19 cellular contexts compared by ENCODE assay signal in the genomic region with DNA sequence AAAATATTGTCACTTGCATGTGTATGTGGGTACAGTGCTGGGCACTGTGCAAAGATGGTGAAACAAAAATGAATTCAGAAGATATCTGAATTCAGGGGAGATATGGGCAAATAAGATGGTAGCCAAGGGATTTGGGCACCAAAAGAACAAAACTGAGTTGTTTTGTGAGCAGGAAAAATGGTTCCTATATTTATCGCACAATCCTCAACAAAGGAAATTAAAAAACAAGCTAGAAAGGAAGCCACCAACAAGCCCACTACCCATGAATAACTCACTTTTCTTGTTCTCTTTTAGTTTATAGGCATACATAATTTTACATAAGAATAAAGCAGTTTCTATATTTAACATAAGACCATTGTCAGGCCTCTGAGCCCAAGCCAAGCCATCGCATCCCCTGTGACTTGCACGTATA. TPM values are rescaled to one million over a fixed set of nuclear protein-coding genes. Genes with fewer than 3 reads are reported as not detected.
"Had no signal": no experiment of that assay in that cellular context is flagged by ENCODE, and none has a peak within 500 bp of the region (broad histone marks: within the 10 kb centered on the region; RNA-seq: fewer than 3 reads in every experiment).

No MANE protein-coding gene starts in this region.

- DNase-seq: colonic mucosa; effector CD4-positive, alpha-beta T cell; foreskin melanocyte; heart left ventricle; hippocampal formation; mammary epithelial cell; mucosa of descending colon; naive thymus-derived CD8-positive, alpha-beta T cell; posterior cingulate gyrus; sigmoid colon; stimulated activated CD4-positive, alpha-beta T cell treated with anti-CD3 and anti-CD28 coated beads, Interleukin-12 subunit alpha, Interleukin-12 subunit beta, amount 100 ng/mL, for 4 hours; stimulated activated naive CD4-positive, alpha-beta T cell; stomach; substantia nigra; transverse colon had no signal

- H3K36me3 ChIP-seq: colonic mucosa, heart left ventricle, neutrophil, sigmoid colon, stomach, thoracic aorta, transverse colon had no signal

- H3K27ac ChIP-seq: colonic mucosa, heart left ventricle, neutrophil, sigmoid colon, skin epidermis, stomach, thoracic aorta, transverse colon had no signal

- H3K4me3 Mint-ChIP-seq: naive thymus-derived CD8-positive, alpha-beta T cell had no signal

- H3K4me3 ChIP-seq: colonic mucosa, heart left ventricle, mucosa of descending colon, sigmoid colon, skin epidermis, stomach, thoracic aorta, transverse colon had no signal

- H3K4me1 Mint-ChIP-seq: naive thymus-derived CD8-positive, alpha-beta T cell had no signal

- H3K9me3 ChIP-seq: colonic mucosa, mucosa of descending colon, neutrophil, sigmoid colon, stomach, thoracic aorta, transverse colon had no signal

- H3K27me3 ChIP-seq: colonic mucosa, heart left ventricle, neutrophil, sigmoid colon, stomach, transverse colon had no signal

- H3K4me1 ChIP-seq: colonic mucosa, heart left ventricle, sigmoid colon, stomach, transverse colon had no signal

- H3K27ac Mint-ChIP-seq: naive thymus-derived CD8-positive, alpha-beta T cell had no signal

- H3K36me3 Mint-ChIP-seq: naive thymus-derived CD8-positive, alpha-beta T cell had no signal

- ATAC-seq: heart left ventricle; left lobe of liver; mucosa of descending colon; naive thymus-derived CD8-positive, alpha-beta T cell had no signal

RNA-seq across cellular contexts. Expression of a gene that starts 40.7 kb away (rescaled TPM):
- total RNA-seq: naive thymus-derived CD8-positive, alpha-beta T cell had no signal
